8 cellular contexts compared by ENCODE assay signal in the genomic region with DNA sequence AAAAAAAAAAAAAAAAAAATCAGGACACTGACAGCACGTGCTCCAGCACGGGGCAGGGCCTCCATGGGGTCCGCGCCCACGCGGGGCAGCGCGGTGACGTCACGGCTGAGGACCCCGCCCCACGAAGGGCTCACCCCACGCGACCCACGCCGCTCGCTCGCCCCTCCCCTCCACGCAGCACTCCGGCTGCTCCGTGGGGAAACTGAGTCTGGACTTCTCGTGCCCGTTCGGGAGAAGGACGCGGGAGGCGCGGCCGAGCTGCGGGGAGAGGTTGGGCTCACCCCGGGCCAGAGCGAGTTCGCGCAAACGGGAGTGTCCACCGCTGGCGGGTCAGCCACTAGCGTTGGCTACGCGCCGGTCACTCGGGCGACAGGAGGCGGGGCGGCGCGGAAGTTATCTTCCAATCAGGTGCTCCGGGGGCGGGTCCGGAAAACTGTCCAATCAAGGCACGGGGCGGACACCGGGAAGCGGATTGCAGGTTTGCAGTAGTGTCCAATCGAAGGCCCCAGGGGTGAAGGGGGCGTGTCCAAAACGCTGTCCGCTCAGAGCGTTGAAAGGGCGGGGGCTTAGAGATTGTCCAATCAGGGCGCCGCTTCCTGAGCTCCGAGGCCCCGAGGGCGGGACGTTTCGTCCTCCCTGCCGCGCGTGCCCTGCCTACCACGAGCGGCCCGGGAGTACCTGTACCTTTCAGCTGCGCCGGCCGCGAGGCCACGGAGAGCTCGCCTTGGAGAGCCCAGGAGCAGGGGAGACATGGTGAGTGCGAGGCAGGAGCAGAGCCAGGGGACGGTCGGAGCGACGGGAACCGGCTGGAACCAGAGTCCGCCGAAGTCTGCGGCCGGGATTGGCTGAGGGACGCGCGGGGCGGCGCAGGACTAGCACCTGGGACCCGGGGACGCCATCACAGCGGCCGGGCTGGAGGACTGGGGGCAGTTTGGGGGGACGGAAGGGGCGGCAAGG. TPM values are rescaled to one million over a fixed set of nuclear protein-coding genes. Genes with fewer than 3 reads are reported as not detected.
DNase-seq lines count a peak whose midpoint lies in the region; ATAC-seq and TF ChIP-seq lines count a peak whose summit lies in the region.

A gene (plus strand): TSS at position 633 of the 957 bp plus-strand sequence. CDS start 118 bp downstream, at position 751.

- H2AFZ ChIP-seq in GM23248: peak within 1 kb of the TSS; percentile 86

- H4K20me1 ChIP-seq in DOHH2 (ENCODE audit: control insufficient read depth, insufficient read depth, low read depth, low read length) (no peaks in the 10 kb centered on the region), GM23248 (ENCODE audit: insufficient read depth) (no peaks in the 10 kb centered on the region)

- H3K9me3 ChIP-seq in DOHH2 (ENCODE audit: control insufficient read depth, insufficient read depth, low read length) (0 out of 2 replicates have a peak, but pooled peaks cover 3% of the 10 kb centered on the region), GM23248 (ENCODE audit: low read depth) (no peaks in the 10 kb centered on the region)

- H3K27ac Mint-ChIP-seq in natural killer cell treated with Interleukin-12 subunit alpha and Interleukin-12 subunit beta and Interleukin-15 and Interleukin-18, amount 100 ng/mL, for 72 hours: peak within 1 kb of the TSS; percentile 77 to 92

- H3F3A ChIP-seq in DOHH2 (ENCODE audit: control insufficient read depth, insufficient read depth) (peaks cover 2% of the 10 kb centered on the region; the same call in 1 of the 2 replicates), GM23248 (ENCODE audit: insufficient read depth) (peaks cover 6% of the 10 kb centered on the region)

- H3K27me3 ChIP-seq in DOHH2 (ENCODE audit: control insufficient read depth, low read length) (no peaks in the 10 kb centered on the region), GM23248 (replicated peaks; ENCODE audit: insufficient read depth) (no peaks in the 10 kb centered on the region)

- H3K9ac ChIP-seq in GM23248: peak within 1 kb of the TSS; percentile 87

- no peaks in the 10 kb centered on the region for H3K27me3 Mint-ChIP-seq in natural killer cell treated with Interleukin-12 subunit alpha and Interleukin-12 subunit beta and Interleukin-15 and Interleukin-18, amount 100 ng/mL, for 72 hours

- H3K4me3 ChIP-seq in DOHH2 (ENCODE audit: low read length) (peak within 1 kb of the TSS; percentile 91), GM23248 (peak within 1 kb of the TSS; percentile 80), fibroblast of the aortic adventitia (ENCODE audit: low read depth, low read length) (peak within 1 kb of the TSS; percentile 97)

- no peaks in the 10 kb centered on the region for H3K36me3 ChIP-seq in DOHH2 (ENCODE audit: control insufficient read depth, low read length)
- no peaks in the 10 kb centered on the region for H3K36me3 ChIP-seq in GM23248 (ENCODE audit: low read depth)

- H3K79me2 ChIP-seq in DOHH2 (ENCODE audit: control insufficient read depth, low read length) (peaks cover 43% of the 10 kb centered on the region), GM23248 (ENCODE audit: insufficient read depth) (peaks cover 18% of the 10 kb centered on the region)

- DNase-seq in GM23248 (peak; percentile 100), LHCN-M2 (ENCODE audit: low read depth) (peak; percentile 98), activated gamma-delta T cell (lab: John Stamatoyannopoulos, UW) (peak; percentile 80), fibroblast of the aortic adventitia (ENCODE audit: low read depth) (peak; percentile 99)
- peak; percentile 100 for DNase-seq in natural killer cell treated with Interleukin-12 subunit alpha and Interleukin-12 subunit beta and Interleukin-15 and Interleukin-18, amount 100 ng/mL, for 72 hours (ENCODE audit: low spot score)
- DNase-seq in stimulated activated naive CD4-positive, alpha-beta T cell treated with Interleukin-2 at 50 U/mL for 16 hours (lab: John Stamatoyannopoulos, UW): peak; percentile 100

- no peaks in the 10 kb centered on the region for H3K36me3 Mint-ChIP-seq in natural killer cell treated with Interleukin-12 subunit alpha and Interleukin-12 subunit beta and Interleukin-15 and Interleukin-18, amount 100 ng/mL, for 72 hours

- no peaks in the 10 kb centered on the region for H3K9me3 Mint-ChIP-seq in natural killer cell treated with Interleukin-12 subunit alpha and Interleukin-12 subunit beta and Interleukin-15 and Interleukin-18, amount 100 ng/mL, for 72 hours

- peaks cover 13% of the 10 kb centered on the region in 2 donors for H3K4me1 Mint-ChIP-seq in natural killer cell treated with Interleukin-12 subunit alpha and Interleukin-12 subunit beta and Interleukin-15 and Interleukin-18, amount 100 ng/mL, for 72 hours (ENCODE audit: low read depth in 2 of 2)

- TF ChIP-seq CTCF in DOHH2 (IDR thresholded peaks at IDR 0.05; ENCODE audit: low read depth, low read length, poor library complexity, severe bottlenecking) (no peak), fibroblast of the aortic adventitia (IDR thresholded peaks at IDR 0.05; ENCODE audit: insufficient read depth, low read length) (no peak)

- H3K4me2 ChIP-seq in DOHH2 (ENCODE audit: low read length) (peak within 1 kb of the TSS; percentile 96), GM23248 (ENCODE audit: unreplicated experiment) (peak within 1 kb of the TSS; percentile 79)

- in situ Hi-C loops in GM23248 (cut with MboI): no loop called here

- no peak within 1 kb of the TSS for H3K27ac ChIP-seq in DOHH2 (ENCODE audit: low read depth, low read length)
- peak within 1 kb of the TSS; percentile 63 for H3K27ac ChIP-seq in GM23248

- H3K4me1 ChIP-seq in DOHH2 (ENCODE audit: control insufficient read depth, low read length): peaks cover 9% of the 10 kb centered on the region
- no peaks in the 10 kb centered on the region for H3K4me1 ChIP-seq in GM23248 (ENCODE audit: insufficient read depth)

- peak within 1 kb of the TSS; percentile 96 for H3K4me3 Mint-ChIP-seq in natural killer cell treated with Interleukin-12 subunit alpha and Interleukin-12 subunit beta and Interleukin-15 and Interleukin-18, amount 100 ng/mL, for 72 hours

- ATAC-seq in natural killer cell treated with Interleukin-12 subunit alpha and Interleukin-12 subunit beta and Interleukin-15 and Interleukin-18, amount 100 ng/mL, for 72 hours: peak; percentile 99

- TF ChIP-seq POLR2A in Raji (IDR thresholded peaks at IDR 0.05; ENCODE audit: insufficient read depth, low read depth, low read length): peak; percentile 72

- WGBS in GM23248 (ENCODE audit: low coverage in 1 of 2, low lambda C conversion rate in 2 of 2, missing lambda C conversion rate in 2 of 2), 2 experiments: 1% methylated on average over 83 to 90 of the region's 100 CpGs

- H3K9me2 ChIP-seq in DOHH2 (replicated peaks; ENCODE audit: control insufficient read depth, low read length) (no peaks in the 10 kb centered on the region), GM23248 (ENCODE audit: insufficient read depth) (no peaks in the 10 kb centered on the region)

RNA-seq across cellular contexts. Expression of the gene that starts here (rescaled TPM):
- 1.7 and 4.6 TPM in 2 replicates for total RNA-seq in GM23248 (2014; rRNA removed; shearing (Covaris generic))
- polyA plus RNA-seq in GM23248 (2016; fragmentation: Nextera tagmentation; extraction: Ambion mirVana): 1.9 and 2.3 TPM in 2 replicates
- total RNA-seq in LHCN-M2 (2014; rRNA removed): 3.9 and 4.7 TPM in 2 replicates
- 1.4 TPM for polyA plus RNA-seq in LHCN-M2 (2012)
- total RNA-seq in fibroblast of the aortic adventitia (ENCODE audit: low replicate concordance): 3.4 and 4.8 TPM in 2 replicates
- 1 to 10 TPM; 4.1 to 4.8 TPM for total RNA-seq in natural killer cell treated with Interleukin-12 subunit alpha and Interleukin-12 subunit beta and Interleukin-15 and Interleukin-18, amount 100 ng/mL, for 72 hours
